In the genomic region with DNA sequence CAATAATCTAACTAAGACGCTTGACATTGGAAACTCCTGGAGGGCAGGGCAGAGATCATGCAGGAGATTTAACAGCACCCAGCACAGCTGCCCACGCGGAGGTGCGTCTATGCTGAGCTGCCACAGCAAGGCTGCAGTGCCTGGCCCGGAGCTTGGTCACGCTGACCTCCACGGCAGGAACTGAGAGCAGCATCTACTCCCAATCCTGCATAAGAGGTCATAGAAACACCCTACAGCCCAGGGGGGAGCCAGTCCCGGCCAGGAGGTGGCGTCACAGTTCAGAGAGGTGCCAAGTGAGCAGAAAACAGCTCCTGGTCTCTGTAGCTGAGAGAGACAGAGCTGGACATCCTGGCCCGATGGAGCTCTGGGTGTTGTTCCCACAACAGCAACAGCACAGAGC, we compare ENCODE assay signal across 12 cellular contexts.
DNase-seq lines count a peak whose midpoint lies in the region; ATAC-seq and TF ChIP-seq lines count a peak whose summit lies in the region.
"Had no signal": no experiment of that assay in that cellular context is flagged by ENCODE, and none has a peak within 500 bp of the region (broad histone marks: within the 10 kb centered on the region; RNA-seq: fewer than 3 reads in every experiment).

No MANE protein-coding gene starts in this region.

- no peak for ATAC-seq in HG03159 (IDR thresholded peaks at IDR 0.05; ENCODE audit: unreplicated experiment)
- ATAC-seq in GM19023 (IDR thresholded peaks at IDR 0.05; ENCODE audit: unreplicated experiment): no peak
- ATAC-seq in GM19351 (IDR thresholded peaks at IDR 0.05; ENCODE audit: unreplicated experiment): no peak
- ATAC-seq: right cardiac atrium had no signal

- peak; percentile 29; the same call in 1 of the 2 replicates for TF ChIP-seq CTCF in GM12874 (IDR thresholded peaks at IDR 0.05; ENCODE audit: insufficient read depth, low read depth, low read length)

- DNase-seq in DMS 273 (lab: John Stamatoyannopoulos, UW; ENCODE audit: unreplicated experiment) (peak; percentile 26), DMS 273 treated with DMSO at 0.1 percent for 48 hours (lab: John Stamatoyannopoulos, UW) (no peak), RPMI8226 (peak; percentile 42), kidney tubule cell (ENCODE audit: low spot score) (peak; percentile 5)
- DNase-seq: activated effector memory CD4-positive, alpha-beta T cell treated with Interleukin-2 at 50 U/mL for 16 hours; GF-D8; NCI-H524 treated with DMSO at 0.1 percent for 48 hours; right cardiac atrium had no signal
